Comparison of ENCODE assay signal across 1 cellular context in genomic region chr22:46542011-46542985, GRCh38.
TF ChIP-seq lines count a peak whose summit lies in the region.

No MANE protein-coding gene starts in this region.

TF ChIP-seq in SK-N-SH, 30 proteins besides CTCF, POLR2A, EP300 and RAD21 (continued from another document):
- no peak for TF ChIP-seq REST (IDR thresholded peaks at IDR 0.05; ENCODE audit: low read depth, low read length)
- no peak for TF ChIP-seq RCOR1 (IDR thresholded peaks at IDR 0.05; ENCODE audit: low read length)
- no peak for TF ChIP-seq GATA2 (CRISPR knock-in tag; IDR thresholded peaks at IDR 0.05)
- TF ChIP-seq SIN3A (IDR thresholded peaks at IDR 0.05; ENCODE audit: borderline replicate concordance, low read depth, low read length), result no peak
- TF ChIP-seq, protein P1, sequence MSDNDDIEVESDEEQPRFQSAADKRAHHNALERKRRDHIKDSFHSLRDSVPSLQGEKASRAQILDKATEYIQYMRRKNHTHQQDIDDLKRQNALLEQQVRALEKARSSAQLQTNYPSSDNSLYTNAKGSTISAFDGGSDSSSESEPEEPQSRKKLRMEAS (IDR thresholded peaks at IDR 0.05; ENCODE audit: low read depth), result 0 out of 2 replicates have a peak, but pooled peaks have one; percentile 11
